ENCODE assay signal across 23 cellular contexts in the genomic region with DNA sequence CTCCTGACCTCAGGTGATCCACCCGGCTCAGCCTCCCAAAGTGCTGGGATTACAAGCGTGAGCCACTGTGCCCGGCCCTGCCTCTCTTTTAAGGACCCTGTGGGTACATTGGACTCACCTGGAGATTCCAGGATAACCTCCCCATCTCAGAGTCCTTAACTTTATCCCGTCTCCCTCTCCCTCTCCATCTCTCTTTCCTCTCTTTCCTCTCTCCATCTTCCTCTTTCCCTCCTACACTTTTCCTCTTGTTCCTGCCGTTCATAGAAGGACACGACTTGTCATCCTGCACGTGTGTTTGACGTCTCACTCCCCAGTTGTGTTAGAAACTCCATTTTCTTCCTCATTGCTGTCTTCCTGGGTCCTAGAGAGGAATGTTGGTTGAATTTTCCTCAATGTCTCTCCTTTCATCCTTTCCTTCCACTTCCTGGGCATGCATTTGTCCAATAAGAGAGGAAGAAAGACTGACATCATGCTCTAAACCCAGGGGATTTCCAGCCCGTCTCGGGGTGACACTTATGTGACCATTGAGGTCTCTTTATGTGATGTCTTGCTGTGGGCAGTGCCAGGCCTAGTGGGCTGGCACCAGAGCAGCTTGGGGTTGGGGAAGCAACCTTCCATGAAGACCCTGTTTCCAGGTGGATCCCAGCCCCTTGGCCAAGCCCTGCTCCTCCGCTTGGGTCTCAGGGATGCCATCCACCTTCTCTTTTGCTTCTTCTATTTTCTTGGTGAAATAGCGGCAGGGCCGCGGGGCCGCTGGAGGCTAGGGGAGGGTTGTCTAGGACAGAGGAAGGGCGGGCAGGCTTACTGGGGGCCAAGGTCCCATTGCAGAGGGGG. TPM values are rescaled to one million over a fixed set of nuclear protein-coding genes. Genes with fewer than 3 reads are reported as not detected.
DNase-seq lines count a peak whose midpoint lies in the region; ATAC-seq and TF ChIP-seq lines count a peak whose summit lies in the region.
"Had no signal": no experiment of that assay in that cellular context is flagged by ENCODE, and none has a peak within 500 bp of the region (broad histone marks: within the 10 kb centered on the region; RNA-seq: fewer than 3 reads in every experiment).

No MANE protein-coding gene starts in this region.

- no peak for ATAC-seq in stimulated activated naive CD8-positive, alpha-beta T cell treated with anti-CD3 and anti-CD28 coated beads, Interleukin-15, amount 100 ng/mL, for 72 hours
- ATAC-seq in natural killer cell (peak; percentile 51 to 72 (median 67)), left colon (no peak), GM18873 (IDR thresholded peaks at IDR 0.05; ENCODE audit: low FRiP score, unreplicated experiment) (no peak)

- no peak overlapping the region for H3K4me3 Mint-ChIP-seq in stimulated activated naive CD8-positive, alpha-beta T cell treated with anti-CD3 and anti-CD28 coated beads, Interleukin-15, Interleukin-2, amounts not matched to agents 100 ng/mL and 50 ng/mL, for 24 hours
- H3K4me3 Mint-ChIP-seq in stimulated activated naive CD8-positive, alpha-beta T cell treated with anti-CD3 and anti-CD28 coated beads, Interleukin-15, amount 100 ng/mL, for 72 hours, result no peak overlapping the region
- H3K4me3 Mint-ChIP-seq in activated T-helper 1 cell treated with anti-CD3 and anti-CD28 coated beads, Interleukin-12 subunit alpha, Interleukin-12 subunit beta, Interleukin-2, Interleukin-4 antibody, amounts not matched to agents 30 ng/mL and 10 ng/mL and 1 ng/mL, durations not matched to agents 14 hours and 24 hours and 36 hours, result peak overlapping the region; percentile 20
- H3K4me3 Mint-ChIP-seq in natural killer cell, result no peak overlapping the region
- H3K4me3 Mint-ChIP-seq: HFFc6 had no signal

- H3K4me1 Mint-ChIP-seq in stimulated activated naive CD8-positive, alpha-beta T cell treated with anti-CD3 and anti-CD28 coated beads, Interleukin-15, Interleukin-2, amounts not matched to agents 100 ng/mL and 50 ng/mL, for 24 hours (ENCODE audit: low read depth), result peaks cover 42% of the 10 kb centered on the region
- peaks cover 50% of the 10 kb centered on the region for H3K4me1 Mint-ChIP-seq in stimulated activated naive CD8-positive, alpha-beta T cell treated with anti-CD3 and anti-CD28 coated beads, Interleukin-15, amount 100 ng/mL, for 72 hours
- peaks cover 6% of the 10 kb centered on the region for H3K4me1 Mint-ChIP-seq in activated T-helper 1 cell treated with anti-CD3 and anti-CD28 coated beads, Interleukin-12 subunit alpha, Interleukin-12 subunit beta, Interleukin-2, Interleukin-4 antibody, amounts not matched to agents 30 ng/mL and 10 ng/mL and 1 ng/mL, durations not matched to agents 14 hours and 24 hours and 36 hours (ENCODE audit: low read depth)
- peaks cover 3 to 17% of the 10 kb centered on the region in 2 donors for H3K4me1 Mint-ChIP-seq in natural killer cell

- no peaks in the 10 kb centered on the region for H3K9me3 Mint-ChIP-seq in stimulated activated naive CD8-positive, alpha-beta T cell treated with anti-CD3 and anti-CD28 coated beads, Interleukin-15, Interleukin-2, amounts not matched to agents 100 ng/mL and 50 ng/mL, for 24 hours
- peaks cover 6 to 13% of the 10 kb centered on the region in 2 donors for H3K9me3 Mint-ChIP-seq in stimulated activated naive CD8-positive, alpha-beta T cell treated with anti-CD3 and anti-CD28 coated beads, Interleukin-15, amount 100 ng/mL, for 72 hours
- H3K9me3 Mint-ChIP-seq in activated T-helper 1 cell treated with anti-CD3 and anti-CD28 coated beads, Interleukin-12 subunit alpha, Interleukin-12 subunit beta, Interleukin-2, Interleukin-4 antibody, amounts not matched to agents 30 ng/mL and 10 ng/mL and 1 ng/mL, durations not matched to agents 14 hours and 24 hours and 36 hours, result peaks cover 10% of the 10 kb centered on the region
- no peaks in the 10 kb centered on the region for H3K9me3 Mint-ChIP-seq in natural killer cell

- H3K27me3 Mint-ChIP-seq in stimulated activated naive CD8-positive, alpha-beta T cell treated with anti-CD3 and anti-CD28 coated beads, Interleukin-15, Interleukin-2, amounts not matched to agents 100 ng/mL and 50 ng/mL, for 24 hours, result peaks cover 7% of the 10 kb centered on the region
- no peaks in the 10 kb centered on the region for H3K27me3 Mint-ChIP-seq in stimulated activated naive CD8-positive, alpha-beta T cell treated with anti-CD3 and anti-CD28 coated beads, Interleukin-15, amount 100 ng/mL, for 72 hours
- H3K27me3 Mint-ChIP-seq in activated T-helper 1 cell treated with anti-CD3 and anti-CD28 coated beads, Interleukin-12 subunit alpha, Interleukin-12 subunit beta, Interleukin-2, Interleukin-4 antibody, amounts not matched to agents 30 ng/mL and 10 ng/mL and 1 ng/mL, durations not matched to agents 14 hours and 24 hours and 36 hours (ENCODE audit: insufficient read depth), result peaks cover 13% of the 10 kb centered on the region
- H3K27me3 Mint-ChIP-seq in natural killer cell (ENCODE audit: low read depth in 2 of 2), result peaks cover 0 to 7% of the 10 kb centered on the region in 2 donors
- H3K27me3 Mint-ChIP-seq: IgD-negative memory B cell had no signal

- no peak for TF ChIP-seq CTCF in natural killer cell (IDR thresholded peaks at IDR 0.05)

- intact Hi-C loops in activated T-helper 1 cell treated with anti-CD3 and anti-CD28 coated beads, Interleukin-12 subunit alpha, Interleukin-12 subunit beta, Interleukin-2, Interleukin-4 antibody, amounts not matched to agents 30 ng/mL and 10 ng/mL and 1 ng/mL, durations not matched to agents 14 hours and 24 hours and 36 hours (cut with micrococcal nuclease), result no loop called here
- intact Hi-C loops in natural killer cell (cut with micrococcal nuclease), result no loop called here
- intact Hi-C loops in left colon (cut with DNase I, micrococcal nuclease), result no loop called here

- no peaks in the 10 kb centered on the region for H3K36me3 Mint-ChIP-seq in stimulated activated naive CD8-positive, alpha-beta T cell treated with anti-CD3 and anti-CD28 coated beads, Interleukin-15, Interleukin-2, amounts not matched to agents 100 ng/mL and 50 ng/mL, for 24 hours (ENCODE audit: low read depth)
- no peaks in the 10 kb centered on the region for H3K36me3 Mint-ChIP-seq in activated T-helper 1 cell treated with anti-CD3 and anti-CD28 coated beads, Interleukin-12 subunit alpha, Interleukin-12 subunit beta, Interleukin-2, Interleukin-4 antibody, amounts not matched to agents 30 ng/mL and 10 ng/mL and 1 ng/mL, durations not matched to agents 14 hours and 24 hours and 36 hours (ENCODE audit: low read depth)
- H3K36me3 Mint-ChIP-seq in natural killer cell, result no peaks in the 10 kb centered on the region
- H3K36me3 Mint-ChIP-seq: IgD-negative memory B cell had no signal

- peak overlapping the region; percentile 50 for H3K27ac Mint-ChIP-seq in stimulated activated naive CD8-positive, alpha-beta T cell treated with anti-CD3 and anti-CD28 coated beads, Interleukin-15, Interleukin-2, amounts not matched to agents 100 ng/mL and 50 ng/mL, for 24 hours
- H3K27ac Mint-ChIP-seq in stimulated activated naive CD8-positive, alpha-beta T cell treated with anti-CD3 and anti-CD28 coated beads, Interleukin-15, amount 100 ng/mL, for 72 hours, result peak overlapping the region in 1 of 2 donors; percentile 13
- no peak overlapping the region for H3K27ac Mint-ChIP-seq in activated T-helper 1 cell treated with anti-CD3 and anti-CD28 coated beads, Interleukin-12 subunit alpha, Interleukin-12 subunit beta, Interleukin-2, Interleukin-4 antibody, amounts not matched to agents 30 ng/mL and 10 ng/mL and 1 ng/mL, durations not matched to agents 14 hours and 24 hours and 36 hours
- H3K27ac Mint-ChIP-seq in natural killer cell, result peak overlapping the region in 1 of 2 donors; percentile 71
- H3K27ac Mint-ChIP-seq: activated T-helper 2 cell treated with anti-CD3 and anti-CD28 coated beads, Interferon-gamma antibody, Interleukin-2, Interleukin-4, amounts not matched to agents 10 μg/mL and 5 μg/mL and 100 μg/mL, durations not matched to agents 14 hours and 24 hours and 36 hours; HFFc6 had no signal

- no peak for DNase-seq in stimulated activated naive CD8-positive, alpha-beta T cell treated with anti-CD3 and anti-CD28 coated beads, Interleukin-15, amount 100 ng/mL, for 72 hours
- DNase-seq in activated T-helper 1 cell treated with anti-CD3 and anti-CD28 coated beads, Interleukin-12 subunit alpha, Interleukin-12 subunit beta, Interleukin-2, Interleukin-4 antibody, amounts not matched to agents 30 ng/mL and 10 ng/mL and 1 ng/mL, durations not matched to agents 14 hours and 24 hours and 36 hours (ENCODE audit: low spot score), result no peak
- DNase-seq in natural killer cell, result no peak
- DNase-seq in left colon, result no peak
- no peak for DNase-seq in cortex of kidney (lab: John Stamatoyannopoulos, UW)
- DNase-seq: ACHN; activated CD4-positive, alpha-beta T cell treated with anti-CD3 and anti-CD28 coated beads for 48 hours; aorta; effector memory CD4-positive, alpha-beta T cell; GM23248; HFFc6; mammary epithelial cell; NCI-H1092; NCI-H1694 treated with DMSO at 0.1 percent for 48 hours; NCI-H446 treated with DMSO at 0.1 percent for 48 hours; NCI-H82; stimulated activated CD4-positive, alpha-beta T cell treated with anti-CD3 and anti-CD28 coated beads, Interleukin-1b, Interleukin-23, amount 100 ng/mL, for 48 hours; thyroid gland had no signal

RNA-seq across cellular contexts. Expression of gene IRF8, which starts 39.8 kb away (rescaled TPM):
- 158 and 166 TPM in 2 replicates for total RNA-seq in activated T-helper 1 cell treated with anti-CD3 and anti-CD28 coated beads, Interleukin-12 subunit alpha, Interleukin-12 subunit beta, Interleukin-2, Interleukin-4 antibody, amounts not matched to agents 30 ng/mL and 10 ng/mL and 1 ng/mL, durations not matched to agents 14 hours and 24 hours and 36 hours
- total RNA-seq in natural killer cell, result 100 to 1,000 TPM; 101 to 167 (median 122) TPM
- total RNA-seq in left colon, result 10 to 100 TPM; 41.9 to 48.7 TPM
- total RNA-seq: G401, GM23248, HFFc6, mammary epithelial cell had no signal

RNA-seq across cellular contexts. Expression of gene COX4I1, which starts 59.7 kb away (rescaled TPM):
- 544 and 558 TPM in 2 replicates for total RNA-seq in activated T-helper 1 cell treated with anti-CD3 and anti-CD28 coated beads, Interleukin-12 subunit alpha, Interleukin-12 subunit beta, Interleukin-2, Interleukin-4 antibody, amounts not matched to agents 30 ng/mL and 10 ng/mL and 1 ng/mL, durations not matched to agents 14 hours and 24 hours and 36 hours
- total RNA-seq in natural killer cell (100 to 1,000 TPM; 338 to 422 (median 410) TPM), left colon (1,000 to 10,000 TPM; 1,115 to 1,368 TPM)

RNA-seq across cellular contexts. Expression of gene EMC8, which starts 59.9 kb away (rescaled TPM):
- total RNA-seq in activated T-helper 1 cell treated with anti-CD3 and anti-CD28 coated beads, Interleukin-12 subunit alpha, Interleukin-12 subunit beta, Interleukin-2, Interleukin-4 antibody, amounts not matched to agents 30 ng/mL and 10 ng/mL and 1 ng/mL, durations not matched to agents 14 hours and 24 hours and 36 hours, result 49.5 and 51.1 TPM in 2 replicates
- total RNA-seq in natural killer cell (10 to 100 TPM; 21.2 to 26.4 (median 24.1) TPM), left colon (10 to 100 TPM; 31.2 to 31.3 TPM)

Comparison
In these comparisons a context has a peak if more than half of its experiments do, and no peak if none do; other contexts are left out.
1. ATAC-seq: peak in natural killer cell (3 of 3); none in stimulated activated naive CD8-positive, alpha-beta T cell treated with anti-CD3 and anti-CD28 coated beads, Interleukin-15, amount 100 ng/mL, for 72 hours (single experiment), left colon (single experiment) and GM18873 (single experiment).